ENCODE assay signal across 21 cellular contexts in genomic region chr6:42093582-42094329, GRCh38. TPM values are rescaled to one million over a fixed set of nuclear protein-coding genes. Genes with fewer than 3 reads are reported as not detected.
DNase-seq lines count a peak whose midpoint lies in the region; TF ChIP-seq lines count a peak whose summit lies in the region.
"Had no signal": no experiment of that assay in that cellular context is flagged by ENCODE, and none has a peak within 500 bp of the region (broad histone marks: within the 10 kb centered on the region; RNA-seq: fewer than 3 reads in every experiment).

No MANE protein-coding gene starts in this region.

- H3K79me1 ChIP-seq in mesenchymal stem cell (replicated peaks; ENCODE audit: low read length, poor library complexity, severe bottlenecking), result no peaks in the 10 kb centered on the region

- H3K4me3 ChIP-seq in epithelial cell of esophagus (ENCODE audit: low read length) (no peak overlapping the region), mesenchymal stem cell (ENCODE audit: insufficient read depth in 1 of 2, low read depth in 1 of 2, low read length in 2 of 2) (no peak overlapping the region), BE2C (ENCODE audit: low read depth, low read length) (no peak overlapping the region)

- DNase-seq in EL (peak; percentile 28), M059J (ENCODE audit: low read depth) (peak; percentile 42), epithelial cell of esophagus (ENCODE audit: low read depth) (peak; percentile 47), mesenchymal stem cell (peak; percentile 28), nephron progenitor cell (no peak), DMS53 treated with DMSO at 0.1 percent for 48 hours (lab: John Stamatoyannopoulos, UW; ENCODE audit: unreplicated experiment) (no peak), NCI-H1694 (lab: John Stamatoyannopoulos, UW) (no peak), BE2C (no peak)
- DNase-seq: activated CD4-positive, CD25-positive, alpha-beta regulatory T cell treated with anti-CD3 and anti-CD28 coated beads, Interleukin-2, amount 50 U/mL, for 72 hours; activated T-cell treated with anti-CD3 and anti-CD28 coated beads, Interleukin-2, amount 50 U/mL, for 1 hour; DMS79 treated with DMSO at 0.1 percent for 48 hours; effector memory CD4-positive, alpha-beta T cell; HFFc6; Karpas-422; NCI-H1436 treated with DMSO at 0.1 percent for 48 hours; NCI-H510A treated with DMSO at 0.1 percent for 48 hours; RPMI8226; stimulated activated naive CD8-positive, alpha-beta T cell treated with anti-CD3 and anti-CD28 coated beads, Interleukin-15, Interleukin-2, amounts not matched to agents 100 U/mL and 50 U/mL, for 24 hours had no signal

- no peak overlapping the region for H3K4me2 ChIP-seq in mesenchymal stem cell (ENCODE audit: low read length, poor library complexity, severe bottlenecking)

- no peaks in the 10 kb centered on the region for H3K36me3 ChIP-seq in mesenchymal stem cell (ENCODE audit: control insufficient read depth in 1 of 2, insufficient read depth in 2 of 2, low read depth in 1 of 2, low read length in 2 of 2)
- no peaks in the 10 kb centered on the region for H3K36me3 ChIP-seq in BE2C

- H3K9me3 ChIP-seq in mesenchymal stem cell (ENCODE audit: control insufficient read depth, low read length) (no peaks in the 10 kb centered on the region), BE2C (no peaks in the 10 kb centered on the region)

- H3K4me1 Mint-ChIP-seq in nephron progenitor cell, result peaks cover 28% of the 10 kb centered on the region

- peak overlapping the region; percentile 45 for H4K8ac ChIP-seq in mesenchymal stem cell (ENCODE audit: low read length)

- no peak overlapping the region for H3K23ac ChIP-seq in mesenchymal stem cell (ENCODE audit: low read length in 2 of 2)

- H3K4ac ChIP-seq in mesenchymal stem cell (ENCODE audit: low read depth in 1 of 2, low read length in 2 of 2), result no peak overlapping the region

- H3K27ac ChIP-seq in mesenchymal stem cell (ENCODE audit: low read length, poor library complexity, severe bottlenecking), result no peak overlapping the region
- H3K27ac ChIP-seq: parathyroid adenoma had no signal

- WGBS in mesenchymal stem cell, result 67% methylated on average over 10 of the region's 10 CpGs

- H3K18ac ChIP-seq in mesenchymal stem cell (ENCODE audit: low read depth in 1 of 2, low read length in 2 of 2), result no peak overlapping the region

- no peak overlapping the region for H2BK120ac ChIP-seq in mesenchymal stem cell (ENCODE audit: low read depth, low read length)

- TF ChIP-seq CTCF in epithelial cell of esophagus (IDR thresholded peaks at IDR 0.05; ENCODE audit: insufficient read depth, low read depth, low read length, missing control alignments), result no peak
- no peak for TF ChIP-seq CTCF in nephron progenitor cell (IDR thresholded peaks at IDR 0.05)
- TF ChIP-seq CTCF in BE2C (IDR thresholded peaks at IDR 0.05; ENCODE audit: low read depth, low read length), result no peak

- peaks cover 3% of the 10 kb centered on the region for H3K4me1 ChIP-seq in mesenchymal stem cell (ENCODE audit: control insufficient read depth, insufficient read depth, low read depth, low read length)
- no peaks in the 10 kb centered on the region for H3K4me1 ChIP-seq in BE2C
- H3K4me1 ChIP-seq: parathyroid adenoma had no signal

- H3K27me3 ChIP-seq in mesenchymal stem cell (ENCODE audit: control insufficient read depth in 1 of 2, insufficient read depth in 1 of 2, low read length in 2 of 2) (no peaks in the 10 kb centered on the region), BE2C (no peaks in the 10 kb centered on the region)

- H3K27ac Mint-ChIP-seq in nephron progenitor cell, result no peak overlapping the region
- H3K27ac Mint-ChIP-seq: activated naive CD8-positive, alpha-beta T cell; HFFc6; T-helper 1 cell treated with Interleukin-12 subunit alpha and Interleukin-12 subunit beta and Interleukin-4 antibody, amounts not matched to agents 30 μg/mL and 1 μg/mL, for 36 hours had no signal

- no peak overlapping the region for H3K9ac ChIP-seq in mesenchymal stem cell (ENCODE audit: low read length)
- H3K9ac ChIP-seq: parathyroid adenoma had no signal

- no peak overlapping the region for H2BK5ac ChIP-seq in mesenchymal stem cell (ENCODE audit: low read depth, low read length, poor library complexity, severe bottlenecking)

- no peaks in the 10 kb centered on the region for H3K9me3 Mint-ChIP-seq in nephron progenitor cell
- H3K9me3 Mint-ChIP-seq: HFFc6; T-helper 1 cell treated with Interleukin-12 subunit alpha and Interleukin-12 subunit beta and Interleukin-4 antibody, amounts not matched to agents 30 μg/mL and 1 μg/mL, for 36 hours had no signal

- H2BK15ac ChIP-seq in mesenchymal stem cell (ENCODE audit: low read depth, poor library complexity, severe bottlenecking), result no peak overlapping the region

- H2AFZ ChIP-seq in mesenchymal stem cell (ENCODE audit: low read depth, low read length), result no peak overlapping the region
- H2AFZ ChIP-seq: parathyroid adenoma had no signal

- H2AK5ac ChIP-seq in mesenchymal stem cell (ENCODE audit: low read length, severe bottlenecking), result no peak overlapping the region

- H3K36me3 Mint-ChIP-seq in nephron progenitor cell (ENCODE audit: low read depth), result no peaks in the 10 kb centered on the region
- H3K36me3 Mint-ChIP-seq: activated naive CD8-positive, alpha-beta T cell had no signal

- H4K91ac ChIP-seq in mesenchymal stem cell (ENCODE audit: low read length), result no peak overlapping the region

- H3K4me3 Mint-ChIP-seq in nephron progenitor cell, result no peak overlapping the region
- H3K4me3 Mint-ChIP-seq: activated naive CD8-positive, alpha-beta T cell; HFFc6; T-helper 1 cell treated with Interleukin-12 subunit alpha and Interleukin-12 subunit beta and Interleukin-4 antibody, amounts not matched to agents 30 μg/mL and 1 μg/mL, for 36 hours had no signal

- no peak overlapping the region for H2BK12ac ChIP-seq in mesenchymal stem cell (ENCODE audit: low read length in 2 of 2)

- no peak overlapping the region for H3K14ac ChIP-seq in mesenchymal stem cell (ENCODE audit: low read length in 2 of 2)

- peaks cover 25% of the 10 kb centered on the region for H3K27me3 Mint-ChIP-seq in nephron progenitor cell (ENCODE audit: low read depth, poor library complexity)
- H3K27me3 Mint-ChIP-seq: activated naive CD8-positive, alpha-beta T cell had no signal

RNA-seq across cellular contexts. Expression of gene TAF8, which starts 43.4 kb away (rescaled TPM):
- 23.7 and 29.5 TPM in 2 replicates for total RNA-seq in M059J (2014; rRNA removed; shearing (Covaris generic))
- 17.9 TPM for polyA plus RNA-seq in mesenchymal stem cell (2013, experiment 1 of 2)
- polyA plus RNA-seq in mesenchymal stem cell (2013, experiment 2 of 2), result 18.2 TPM
- polyA plus RNA-seq in BE2C (2012; ENCODE audit: insufficient read depth, insufficient read length, low read depth), result 30.5 TPM

RNA-seq across cellular contexts. Expression of gene C6orf132, which starts 48.7 kb away (rescaled TPM):
- 0.30 and 2.2 TPM in 2 replicates for total RNA-seq in M059J (2014; rRNA removed; shearing (Covaris generic))
- 2.1 TPM for polyA plus RNA-seq in mesenchymal stem cell (2013, experiment 1 of 2)
- polyA plus RNA-seq in mesenchymal stem cell (2013, experiment 2 of 2), result 2.2 TPM
- polyA plus RNA-seq in BE2C (2012; ENCODE audit: insufficient read depth, insufficient read length, low read depth), result 1.8 TPM

Comparison
In these comparisons a context has a peak if more than half of its experiments do, and no peak if none do; other contexts are left out.
1. DNase-seq: peak in EL (single experiment), M059J (single experiment), epithelial cell of esophagus (single experiment) and mesenchymal stem cell (single experiment); none in nephron progenitor cell (single experiment), DMS53 treated with DMSO at 0.1 percent for 48 hours (single experiment), NCI-H1694 (single experiment) and BE2C (single experiment).